20 cellular contexts compared by ENCODE assay signal in the genomic region with DNA sequence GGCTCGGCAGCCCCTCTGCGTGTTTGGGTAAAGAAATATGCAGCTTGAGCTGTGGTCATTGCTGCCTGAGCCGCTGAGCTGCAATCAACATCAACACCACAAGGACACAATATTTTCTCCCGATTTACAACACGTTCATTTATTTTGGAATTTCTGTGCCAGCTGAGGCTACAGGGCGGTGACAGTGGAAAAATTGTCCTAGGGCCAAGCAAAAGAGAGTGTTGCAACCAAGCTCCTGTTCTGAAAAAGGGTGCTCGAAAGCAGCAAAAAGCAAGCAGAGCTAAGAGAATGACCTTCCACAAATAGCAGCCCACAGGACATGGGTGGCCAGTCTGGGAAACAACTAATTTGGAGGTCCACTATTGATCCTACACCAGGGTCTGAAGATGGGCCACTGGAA. TPM values are rescaled to one million over a fixed set of nuclear protein-coding genes. Genes with fewer than 3 reads are reported as not detected.
DNase-seq lines count a peak whose midpoint lies in the region; FAIRE-seq lines count a peak whose summit lies in the region.
"Had no signal": no experiment of that assay in that cellular context is flagged by ENCODE, and none has a peak within 500 bp of the region (broad histone marks: within the 10 kb centered on the region; RNA-seq: fewer than 3 reads in every experiment).

No MANE protein-coding gene starts in this region.

- WGBS in neuronal stem cell (ENCODE audit: extremely low coverage in 2 of 2, insufficient read length in 2 of 2, insufficient replicate concordance in 1 of 2), 2 donors, result no CpG with 5 or more reads among the region's 7 CpGs

- no peaks in the 10 kb centered on the region for H3K36me3 ChIP-seq in neuronal stem cell (replicated peaks in 1 of 2; ENCODE audit: control insufficient read depth in 2 of 2, insufficient read depth in 2 of 2, low read length in 2 of 2)

- H3K4me2 ChIP-seq in neuronal stem cell (ENCODE audit: insufficient read depth, low read length, poor library complexity, severe bottlenecking), result no peak overlapping the region
- H3K4me2 ChIP-seq: A549, GM23338 had no signal

- H3K4me1 ChIP-seq in neuronal stem cell (ENCODE audit: control insufficient read depth in 2 of 2, insufficient read depth in 1 of 2, low read depth in 1 of 2, low read length in 2 of 2), result no peaks in the 10 kb centered on the region
- H3K4me1 ChIP-seq: A549, Caco-2 had no signal

- H3K27ac ChIP-seq in neuronal stem cell (replicated peaks; ENCODE audit: low read length), result no peak overlapping the region
- H3K27ac ChIP-seq: A549 had no signal

- no peak overlapping the region for H2BK5ac ChIP-seq in neuronal stem cell (ENCODE audit: low read length)

- H2BK15ac ChIP-seq in neuronal stem cell (ENCODE audit: low read length), result no peak overlapping the region

- no peak overlapping the region for H4K91ac ChIP-seq in neuronal stem cell (ENCODE audit: low read depth, low read length, poor library complexity)

- no peak overlapping the region for H2BK120ac ChIP-seq in neuronal stem cell (ENCODE audit: low read depth, low read length)

- H3K18ac ChIP-seq in neuronal stem cell (ENCODE audit: low read length), result peak overlapping the region; percentile 51

- no peak overlapping the region for H2AFZ ChIP-seq in neuronal stem cell (ENCODE audit: low read length)
- H2AFZ ChIP-seq: GM23338 had no signal

- H3K14ac ChIP-seq in neuronal stem cell (ENCODE audit: low read length), result peak overlapping the region; percentile 56

- no peak overlapping the region for H2AK5ac ChIP-seq in neuronal stem cell (ENCODE audit: low read depth, low read length)

- no peaks in the 10 kb centered on the region for H3K9me3 ChIP-seq in neuronal stem cell (replicated peaks in 1 of 2; ENCODE audit: control insufficient read depth in 2 of 2, insufficient read depth in 1 of 2, low read depth in 1 of 2, low read length in 2 of 2)
- H3K9me3 ChIP-seq: A549 had no signal

- FAIRE-seq in HTR-8/SVneo (lab: Jason Lieb, UNC), result peak; percentile 80
- FAIRE-seq in frontal cortex (lab: Jason Lieb, UNC), result no peak
- FAIRE-seq: A549, GM12878, GM19239 had no signal

- DNase-seq in AG20443 (ENCODE audit: low spot score), result peak; percentile 26
- DNase-seq in HTR-8/SVneo (ENCODE audit: insufficient read length, low spot score), result no peak
- DNase-seq in neuronal stem cell (ENCODE audit: low spot score), result no peak
- no peak for DNase-seq in mesenteric fat pad (ENCODE audit: low spot score)
- DNase-seq in frontal cortex (ENCODE audit: low spot score in 2 of 2), result no peak
- no peak for DNase-seq in DMS53 (lab: John Stamatoyannopoulos, UW)
- DNase-seq: 8988T; ACHN; C1 segment of cervical spinal cord; Caco-2; CD4-positive, alpha-beta memory T cell; DMS153; DMS79; EL; GDM1; H9 had no signal

- no peak overlapping the region for H3K9ac ChIP-seq in neuronal stem cell (ENCODE audit: low read depth, low read length, poor library complexity)

- no peak overlapping the region for H3K4me3 ChIP-seq in neuronal stem cell (ENCODE audit: low read length in 2 of 2)
- H3K4me3 ChIP-seq: A549, GM12878, GM23338 had no signal

- no peak overlapping the region for H3K23ac ChIP-seq in neuronal stem cell (ENCODE audit: low read depth, low read length, poor library complexity)

- no peaks in the 10 kb centered on the region for H3K79me1 ChIP-seq in neuronal stem cell (ENCODE audit: low read depth, low read length)

- H2BK12ac ChIP-seq in neuronal stem cell (ENCODE audit: low read length), result no peak overlapping the region

- no peak overlapping the region for H3K4ac ChIP-seq in neuronal stem cell (ENCODE audit: low read length)

- H3K27me3 ChIP-seq in neuronal stem cell (ENCODE audit: control insufficient read depth in 3 of 3, insufficient read depth in 3 of 3, low read depth in 1 of 3, low read length in 3 of 3), result no peaks in the 10 kb centered on the region

- H4K8ac ChIP-seq in neuronal stem cell (ENCODE audit: low read depth, low read length), result no peak overlapping the region

RNA-seq across cellular contexts. Expression of a gene that starts 35.4 kb away (rescaled TPM):
- 4.6 TPM for polyA plus RNA-seq in neuronal stem cell (2013, experiment 1 of 2)
- polyA plus RNA-seq in neuronal stem cell (2013, experiment 2 of 2), result 4.7 TPM
- total RNA-seq in mesenteric fat pad (0.74 TPM), frontal cortex (7.7 TPM)
- total RNA-seq: H9 had no signal
- polyA plus RNA-seq: GM12878 had no signal
